ENCODE assay signal across 1 cellular context in genomic region chr13:114122591-114123211, GRCh38.
TF ChIP-seq lines count a peak whose summit lies in the region.

No MANE protein-coding gene starts in this region.

TF ChIP-seq in IMR-90, 13 proteins besides CTCF, POLR2A, EP300 and RAD21:
- TF ChIP-seq SMC3 (IDR thresholded peaks at IDR 0.05; ENCODE audit: low read depth, low read length) (no peak), MAZ (IDR thresholded peaks at IDR 0.05; ENCODE audit: borderline replicate concordance, low read depth, low read length) (no peak), CHD1 (IDR thresholded peaks at IDR 0.05; ENCODE audit: low read depth, low read length) (no peak), NFE2L2 (IDR thresholded peaks at IDR 0.05; ENCODE audit: low read depth, low read length) (no peak), USF2 (IDR thresholded peaks at IDR 0.05; ENCODE audit: low read depth, low read length) (no peak), CEBPB (IDR thresholded peaks at IDR 0.05; ENCODE audit: low read depth, low read length) (no peak)
